Comparison of ENCODE assay signal across 33 cellular contexts in the genomic region with DNA sequence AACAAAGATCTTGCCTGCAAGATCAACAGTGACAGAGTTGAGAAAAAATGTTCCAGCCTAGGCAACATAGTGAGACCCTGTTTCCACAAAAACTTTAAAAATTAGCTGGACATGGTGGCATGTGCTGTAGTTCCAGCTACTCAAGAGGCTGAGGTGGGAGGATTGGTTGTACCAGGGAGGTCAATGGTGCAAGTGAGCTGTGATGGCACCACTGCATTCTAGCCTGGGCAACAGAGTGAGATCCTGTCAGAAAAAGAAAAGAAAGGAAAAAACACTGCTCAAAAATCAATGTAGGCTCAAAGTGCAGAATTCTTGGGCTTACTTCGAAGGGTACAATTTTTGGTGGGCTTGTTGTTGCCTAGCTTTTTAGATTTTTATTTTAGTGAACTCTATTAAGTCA.
DNase-seq lines count a peak whose midpoint lies in the region; ATAC-seq, FAIRE-seq and TF ChIP-seq lines count a peak whose summit lies in the region.
"Had no signal": no experiment of that assay in that cellular context is flagged by ENCODE, and none has a peak within 500 bp of the region (broad histone marks: within the 10 kb centered on the region; RNA-seq: fewer than 3 reads in every experiment).

No MANE protein-coding gene starts in this region.

- WGBS in HepG2 (ENCODE audit: low lambda C conversion rate) = 48% methylated on average over 1 of the region's 1 CpG
- 19% methylated on average over 1 of the region's 1 CpG for WGBS in right lobe of liver (ENCODE audit: insufficient coverage, low coverage, low lambda C conversion rate, missing lambda C conversion rate)

- H3K36me3 Mint-ChIP-seq in nephron progenitor cell (ENCODE audit: low read depth) = peaks cover 5% of the 10 kb centered on the region
- H3K36me3 Mint-ChIP-seq: CD14-positive monocyte; CD4-positive, alpha-beta memory T cell; CD4-positive, CD25-positive, alpha-beta regulatory T cell; CD8-positive, alpha-beta memory T cell; CD8-positive, alpha-beta T cell had no signal

- H2AFZ ChIP-seq in HepG2 (ENCODE audit: low read length) = no peak overlapping the region

- no peak for FAIRE-seq in HepG2 (lab: Jason Lieb, UNC)
- FAIRE-seq: A204.1, A549, D721Med had no signal

- TF ChIP-seq POLR2A in HepG2 (IDR thresholded peaks at IDR 0.05; ENCODE audit: insufficient read depth in 1 of 2, low read depth in 2 of 2, low read length in 2 of 2) = no peak
- TF ChIP-seq POLR2A in right lobe of liver (IDR thresholded peaks at IDR 0.05) = no peak

- H3K9me3 ChIP-seq in HepG2 (ENCODE audit: low read length) (peaks cover 17% of the 10 kb centered on the region; the same call in 1 of the 2 replicates), right lobe of liver (peaks cover 0 to 5% (median 0%) of the 10 kb centered on the region in 4 donors)
- H3K9me3 ChIP-seq: A549, BE2C had no signal

- ATAC-seq in HepG2 (no peak), right lobe of liver (no peak)
- ATAC-seq: A549; CD8-positive, alpha-beta T cell had no signal

- H3K79me2 ChIP-seq in HepG2 (ENCODE audit: insufficient read depth, low read length) = no peaks in the 10 kb centered on the region

- DNase-seq in HepG2 (ENCODE audit: low spot score) = no peak
- no peak for DNase-seq in right lobe of liver
- DNase-seq in nephron progenitor cell = no peak
- DNase-seq in NCI-H526 treated with DMSO at 0.1 percent for 48 hours (lab: John Stamatoyannopoulos, UW) = no peak
- DNase-seq: 8988T; ACHN; AML-193; BE2C; C1 segment of cervical spinal cord; Caco-2; Calu3; CD4-positive, alpha-beta memory T cell; CD4-positive, alpha-beta T cell; CD4-positive, CD25-positive, alpha-beta regulatory T cell; CD8-positive, alpha-beta memory T cell; CD8-positive, alpha-beta T cell; COR-L47; DMS 273 treated with DMSO at 0.1 percent for 48 hours; DMS153; DMS53; DMS79; DMS79 treated with DMSO at 0.1 percent for 48 hours; DND-41; EL had no signal

- in situ Hi-C loops in HepG2 (cut with HindIII; ENCODE audit: extremely low pct_ligation_motif_present, low pct_unique_long_range_greater_than_20kb) = no loop called here

- H3K27ac ChIP-seq in HepG2 (ENCODE audit: extremely low read length, insufficient read depth, low read length) = no peak overlapping the region
- no peak overlapping the region for H3K27ac ChIP-seq in right lobe of liver
- H3K27ac ChIP-seq: 22Rv1; A549; BLaER1; BLaER1 treated with 17β-estradiol and CSF1 and Interleukin-3, amounts not matched to agents 10 nM and 100 nM; C4-2B had no signal

- H3K36me3 ChIP-seq in HepG2 (replicated peaks in 1 of 2; ENCODE audit: control insufficient read depth in 1 of 2, insufficient read depth in 2 of 2, low read length in 2 of 2) = no peaks in the 10 kb centered on the region
- no peaks in the 10 kb centered on the region for H3K36me3 ChIP-seq in right lobe of liver
- H3K36me3 ChIP-seq: BE2C; BLaER1; BLaER1 treated with 17β-estradiol and CSF1 and Interleukin-3, amounts not matched to agents 10 nM and 100 nM had no signal

- no peak for TF ChIP-seq RAD21 in HepG2 (CRISPR knock-in tag; IDR thresholded peaks at IDR 0.05)

- TF ChIP-seq CTCF in HepG2 (CRISPR knock-in tag; IDR thresholded peaks at IDR 0.05) (no peak), right lobe of liver (IDR thresholded peaks at IDR 0.05) (no peak), nephron progenitor cell (IDR thresholded peaks at IDR 0.05) (no peak)

- H4K20me1 ChIP-seq in HepG2 (ENCODE audit: insufficient read depth, low read length) = no peaks in the 10 kb centered on the region
- H4K20me1 ChIP-seq: BLaER1; BLaER1 treated with 17β-estradiol and CSF1 and Interleukin-3, amounts not matched to agents 10 nM and 100 nM had no signal

- no peak overlapping the region for H3K4me3 ChIP-seq in HepG2 (replicated peaks in 1 of 3; ENCODE audit: insufficient read depth in 1 of 3, low read depth in 2 of 3, low read length in 3 of 3)
- no peak overlapping the region for H3K4me3 ChIP-seq in right lobe of liver
- H3K4me3 ChIP-seq: A549; BLaER1; BLaER1 treated with 17β-estradiol and CSF1 and Interleukin-3, amounts not matched to agents 10 nM and 100 nM had no signal

- no peak overlapping the region for H3K4me2 ChIP-seq in HepG2 (ENCODE audit: low read depth, low read length)
- H3K4me2 ChIP-seq: A549; BLaER1; BLaER1 treated with 17β-estradiol and CSF1 and Interleukin-3, amounts not matched to agents 10 nM and 100 nM had no signal

- CTCF ChIA-PET in HepG2 (lab: Yijun Ruan, JAX; ENCODE audit: low intra/inter-chr PET ratio, low total read pairs) = no interaction called here

- POLR2A ChIA-PET in HepG2 (lab: Yijun Ruan, JAX) = no interaction called here

- peaks cover 32% of the 10 kb centered on the region for H3K9me3 Mint-ChIP-seq in nephron progenitor cell
- H3K9me3 Mint-ChIP-seq: CD8-positive, alpha-beta T cell had no signal

- no peak overlapping the region for H3K9ac ChIP-seq in HepG2 (ENCODE audit: insufficient read depth, low read depth, low read length)
- H3K9ac ChIP-seq: BLaER1; BLaER1 treated with 17β-estradiol and CSF1 and Interleukin-3, amounts not matched to agents 10 nM and 100 nM had no signal

- BruUV-seq in HepG2 (replicated peaks; lab: Mats Ljungman, UMichigan) = no TSS peak

- H3K27me3 Mint-ChIP-seq in nephron progenitor cell (ENCODE audit: low read depth, poor library complexity) = peaks cover 3% of the 10 kb centered on the region
- H3K27me3 Mint-ChIP-seq: B cell; CD4-positive, alpha-beta T cell; CD4-positive, CD25-positive, alpha-beta regulatory T cell had no signal

- peaks cover 17% of the 10 kb centered on the region for H3K4me1 ChIP-seq in HepG2 (ENCODE audit: insufficient read depth, low read length)
- H3K4me1 ChIP-seq in right lobe of liver = no peaks in the 10 kb centered on the region
- H3K4me1 ChIP-seq: A549; BE2C; BLaER1; BLaER1 treated with 17β-estradiol and CSF1 and Interleukin-3, amounts not matched to agents 10 nM and 100 nM; Caco-2 had no signal

- intact Hi-C loops in HepG2 (cut with micrococcal nuclease; ENCODE audit: unreplicated experiment) (no loop called here), right lobe of liver (cut with DNase I) (no loop called here)

- TF ChIP-seq EP300 in HepG2 (IDR thresholded peaks at IDR 0.05; ENCODE audit: low read depth in 2 of 2, low read length in 2 of 2) (no peak), HepG2 (CRISPR knock-in tag; IDR thresholded peaks at IDR 0.05; ENCODE audit: borderline replicate concordance) (no peak)

- H3K27ac Mint-ChIP-seq in nephron progenitor cell = peak overlapping the region; percentile 36
- H3K27ac Mint-ChIP-seq: B cell; CD14-positive monocyte; CD4-positive, alpha-beta T cell; CD4-positive, CD25-positive, alpha-beta regulatory T cell; CD8-positive, alpha-beta memory T cell; CD8-positive, alpha-beta T cell had no signal

- peaks cover 12% of the 10 kb centered on the region for H3K4me1 Mint-ChIP-seq in nephron progenitor cell
- H3K4me1 Mint-ChIP-seq: B cell; CD14-positive monocyte; CD4-positive, alpha-beta memory T cell; CD4-positive, CD25-positive, alpha-beta regulatory T cell; CD8-positive, alpha-beta memory T cell had no signal

- H3K27me3 ChIP-seq in HepG2 (ENCODE audit: control insufficient read depth in 1 of 2, insufficient read depth in 2 of 2, low read length in 2 of 2) (no peaks in the 10 kb centered on the region), right lobe of liver (no peaks in the 10 kb centered on the region)
- H3K27me3 ChIP-seq: BE2C; BLaER1; BLaER1 treated with 17β-estradiol and CSF1 and Interleukin-3, amounts not matched to agents 10 nM and 100 nM had no signal

- H3K4me3 Mint-ChIP-seq in nephron progenitor cell = no peak overlapping the region
- H3K4me3 Mint-ChIP-seq: B cell; CD14-positive monocyte; CD4-positive, alpha-beta memory T cell; CD4-positive, alpha-beta T cell; CD4-positive, CD25-positive, alpha-beta regulatory T cell; CD8-positive, alpha-beta memory T cell; CD8-positive, alpha-beta T cell had no signal

TF ChIP-seq in HepG2, 621 proteins besides CTCF, POLR2A, EP300 and RAD21 (continues in another document):
- TF ChIP-seq, protein P1, sequence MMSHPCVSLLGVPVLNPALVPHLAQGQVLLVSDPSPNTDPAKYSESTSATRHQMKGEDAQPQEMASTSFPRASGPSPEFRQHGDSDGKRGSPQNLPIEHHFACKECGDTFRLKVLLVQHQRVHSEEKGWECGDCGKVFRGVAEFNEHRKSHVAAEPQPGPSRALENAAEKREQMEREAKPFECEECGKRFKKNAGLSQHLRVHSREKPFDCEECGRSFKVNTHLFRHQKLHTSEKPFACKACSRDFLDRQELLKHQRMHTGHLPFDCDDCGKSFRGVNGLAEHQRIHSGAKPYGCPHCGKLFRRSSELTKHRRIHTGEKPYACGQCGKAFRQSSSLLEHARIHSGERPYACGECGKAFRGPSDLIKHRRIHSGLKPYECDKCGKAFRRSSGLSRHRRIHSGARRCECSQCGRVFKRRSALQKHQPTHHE (CRISPR knock-in tag; IDR thresholded peaks at IDR 0.05; ENCODE audit: borderline replicate concordance) = no peak
